ENCODE assay signal across 16 cellular contexts in genomic region chr11:35654711-35655110, GRCh38. TPM values are rescaled to one million over a fixed set of nuclear protein-coding genes. Genes with fewer than 3 reads are reported as not detected.
A peak's percentile ranks its signal among the peaks of the same experiment; 100 is the strongest.
DNase-seq lines count a peak whose midpoint lies in the region; ATAC-seq and TF ChIP-seq lines count a peak whose summit lies in the region.
"Had no signal": no experiment of that assay in that cellular context is flagged by ENCODE, and none has a peak within 500 bp of the region (broad histone marks: within the 10 kb centered on the region; RNA-seq: fewer than 3 reads in every experiment).

No MANE protein-coding gene starts in this region.

- H3K9me3 Mint-ChIP-seq in neural progenitor cell, result no peaks in the 10 kb centered on the region
- H3K9me3 Mint-ChIP-seq in activated naive CD8-positive, alpha-beta T cell treated with anti-CD3 and anti-CD28 coated beads, Interleukin-2, amount 50 U/mL, for 24 hours, result no peaks in the 10 kb centered on the region

- H3K4me3 Mint-ChIP-seq in neural progenitor cell, result peak overlapping the region; percentile 70
- no peak overlapping the region for H3K4me3 Mint-ChIP-seq in activated naive CD8-positive, alpha-beta T cell treated with anti-CD3 and anti-CD28 coated beads, Interleukin-2, amount 50 U/mL, for 24 hours
- H3K4me3 Mint-ChIP-seq: CD4-positive, CD25-positive, alpha-beta regulatory T cell had no signal

- H3K36me3 Mint-ChIP-seq in neural progenitor cell, result no peaks in the 10 kb centered on the region
- no peaks in the 10 kb centered on the region for H3K36me3 Mint-ChIP-seq in activated naive CD8-positive, alpha-beta T cell treated with anti-CD3 and anti-CD28 coated beads, Interleukin-2, amount 50 U/mL, for 24 hours (ENCODE audit: low read depth)
- H3K36me3 Mint-ChIP-seq: CD4-positive, CD25-positive, alpha-beta regulatory T cell had no signal

- ATAC-seq in activated naive CD8-positive, alpha-beta T cell treated with anti-CD3 and anti-CD28 coated beads, Interleukin-2, amount 50 U/mL, for 24 hours, result no peak

- H3K36me3 ChIP-seq in hepatocyte (replicated peaks; ENCODE audit: insufficient read depth, low read depth), result no peaks in the 10 kb centered on the region
- no peaks in the 10 kb centered on the region for H3K36me3 ChIP-seq in neural progenitor cell
- no peaks in the 10 kb centered on the region for H3K36me3 ChIP-seq in esophagus squamous epithelium

- H3K4me1 ChIP-seq in hepatocyte (ENCODE audit: insufficient read depth), result no peaks in the 10 kb centered on the region
- H3K4me1 ChIP-seq in neural progenitor cell, result peaks cover 25% of the 10 kb centered on the region
- no peaks in the 10 kb centered on the region for H3K4me1 ChIP-seq in esophagus squamous epithelium

- H3K27me3 Mint-ChIP-seq in neural progenitor cell (ENCODE audit: insufficient read depth, low read depth), result peaks cover 2% of the 10 kb centered on the region
- peaks cover 42% of the 10 kb centered on the region for H3K27me3 Mint-ChIP-seq in activated naive CD8-positive, alpha-beta T cell treated with anti-CD3 and anti-CD28 coated beads, Interleukin-2, amount 50 U/mL, for 24 hours

- TF ChIP-seq POLR2A in esophagus squamous epithelium (IDR thresholded peaks at IDR 0.05), result no peak

- no peaks in the 10 kb centered on the region for H3K9me2 ChIP-seq in hepatocyte (replicated peaks; ENCODE audit: insufficient read depth)

- H4K20me1 ChIP-seq in hepatocyte (ENCODE audit: insufficient read depth, poor library complexity, severe bottlenecking) (no peaks in the 10 kb centered on the region), neural progenitor cell (ENCODE audit: low read depth) (no peaks in the 10 kb centered on the region)

- peaks cover 20% of the 10 kb centered on the region for H3F3A ChIP-seq in neural progenitor cell (ENCODE audit: low read depth)

- peak; percentile 10 for DNase-seq in ELF-1 (ENCODE audit: low read depth, low spot score)
- DNase-seq in NCI-H82 (lab: John Stamatoyannopoulos, UW), result peak; percentile 31
- DNase-seq in hepatocyte (ENCODE audit: low spot score), result no peak
- peak; percentile 57 for DNase-seq in neural progenitor cell (ENCODE audit: low spot score)
- no peak for DNase-seq in activated naive CD8-positive, alpha-beta T cell treated with anti-CD3 and anti-CD28 coated beads, Interleukin-2, amount 50 U/mL, for 24 hours
- no peak for DNase-seq in esophagus squamous epithelium (lab: John Stamatoyannopoulos, UW)
- no peak for DNase-seq in A172 (ENCODE audit: low spot score)
- DNase-seq in hypothalamus (lab: John Stamatoyannopoulos, UW), result no peak
- DNase-seq: ACHN; CD4-positive, CD25-positive, alpha-beta regulatory T cell; DMS53; MV-4-11; NCI-H1417 treated with DMSO at 0.1 percent for 48 hours; NCI-H2029; NCI-H526 treated with DMSO at 0.1 percent for 48 hours; SHP77 had no signal

- no peaks in the 10 kb centered on the region for H3K9me3 ChIP-seq in hepatocyte (ENCODE audit: low read depth)
- H3K9me3 ChIP-seq in neural progenitor cell (ENCODE audit: low read depth), result no peaks in the 10 kb centered on the region
- H3K9me3 ChIP-seq in esophagus squamous epithelium, result no peaks in the 10 kb centered on the region

- intact Hi-C loops in esophagus squamous epithelium (cut with DNase I), result no loop called here

- H3K27ac Mint-ChIP-seq in neural progenitor cell, result peak overlapping the region; percentile 81
- H3K27ac Mint-ChIP-seq in activated naive CD8-positive, alpha-beta T cell treated with anti-CD3 and anti-CD28 coated beads, Interleukin-2, amount 50 U/mL, for 24 hours, result no peak overlapping the region
- H3K27ac Mint-ChIP-seq: CD4-positive, CD25-positive, alpha-beta regulatory T cell had no signal

- WGBS in hepatocyte (ENCODE audit: low lambda C conversion rate, missing lambda C conversion rate), result 30% methylated on average over 6 of the region's 6 CpGs
- 69 to 70% methylated on average over 6 of the region's 6 CpGs for WGBS in esophagus squamous epithelium, 2 donors

- no peak for TF ChIP-seq CTCF in hepatocyte (IDR thresholded peaks at IDR 0.05; ENCODE audit: poor library complexity)
- TF ChIP-seq CTCF in neural progenitor cell (IDR thresholded peaks at IDR 0.05), result no peak
- no peak for TF ChIP-seq CTCF in esophagus squamous epithelium (IDR thresholded peaks at IDR 0.05)

- H3K4me2 ChIP-seq in hepatocyte, result peak overlapping the region; percentile 16
- H3K4me2 ChIP-seq in neural progenitor cell, result peak overlapping the region; percentile 80

- H3K4me3 ChIP-seq in hepatocyte (no peak overlapping the region), neural progenitor cell (peak overlapping the region; percentile 43), esophagus squamous epithelium (no peak overlapping the region)

- H3K27me3 ChIP-seq in hepatocyte (no peaks in the 10 kb centered on the region), neural progenitor cell (peaks cover 82% of the 10 kb centered on the region), esophagus squamous epithelium (peaks cover 0 to 29% (median 0%) of the 10 kb centered on the region in 4 donors)

- H2AFZ ChIP-seq in hepatocyte, result peak overlapping the region; percentile 29
- H2AFZ ChIP-seq in neural progenitor cell (replicated peaks), result peak overlapping the region; percentile 92

- H3K9ac ChIP-seq in neural progenitor cell, result no peak overlapping the region

- H3K79me2 ChIP-seq in hepatocyte (no peaks in the 10 kb centered on the region), neural progenitor cell (ENCODE audit: low read depth) (no peaks in the 10 kb centered on the region)

- H3K27ac ChIP-seq in hepatocyte (no peak overlapping the region), neural progenitor cell (peak overlapping the region; percentile 71), esophagus squamous epithelium (no peak overlapping the region)

- H3K4me1 Mint-ChIP-seq in neural progenitor cell, result peaks cover 39% of the 10 kb centered on the region
- H3K4me1 Mint-ChIP-seq in activated naive CD8-positive, alpha-beta T cell treated with anti-CD3 and anti-CD28 coated beads, Interleukin-2, amount 50 U/mL, for 24 hours, result peaks cover 4% of the 10 kb centered on the region
- H3K4me1 Mint-ChIP-seq: CD4-positive, CD25-positive, alpha-beta regulatory T cell had no signal

RNA-seq across cellular contexts. Expression of gene TRIM44, which starts 7.9 kb away (rescaled TPM):
- total RNA-seq in hepatocyte (20.4 and 20.8 TPM in 2 replicates), neural progenitor cell (ENCODE audit: low replicate concordance) (28.5 and 44.1 TPM in 2 replicates), esophagus squamous epithelium (10 to 100 TPM in 2 of 4 donors, 1 to 10 TPM in 2; 6.8 to 32.0 (median 13.5) TPM)
- 43.2 and 44.1 TPM in 2 replicates for polyA plus RNA-seq in hepatocyte
- total RNA-seq in A172 (2014; rRNA removed; shearing (Covaris generic)), result 38.0 and 56.2 TPM in 2 replicates

RNA-seq across cellular contexts. Expression of gene FJX1, which starts 36.5 kb away (rescaled TPM):
- 12.4 and 13.5 TPM in 2 replicates for total RNA-seq in hepatocyte
- polyA plus RNA-seq in hepatocyte, result 29.0 and 34.8 TPM in 2 replicates
- total RNA-seq in neural progenitor cell (ENCODE audit: low replicate concordance), result 53.3 and 155 TPM in 2 replicates
- total RNA-seq in esophagus squamous epithelium, result 10 to 100 TPM in 3 of 4 donors, 1 to 10 TPM in 1; 8.8 to 12.4 (median 11.1) TPM
- total RNA-seq in A172 (2014; rRNA removed; shearing (Covaris generic)), result 38.3 and 53.4 TPM in 2 replicates
- total RNA-seq: CD4-positive, CD25-positive, alpha-beta regulatory T cell had no signal
- polyA plus RNA-seq: CD4-positive, CD25-positive, alpha-beta regulatory T cell had no signal

Comparison
In these comparisons a context has a peak if more than half of its experiments do, and no peak if none do; other contexts are left out.
1. DNase-seq: peak in ELF-1 (single experiment), NCI-H82 (single experiment) and neural progenitor cell (single experiment); none in hepatocyte (single experiment), activated naive CD8-positive, alpha-beta T cell treated with anti-CD3 and anti-CD28 coated beads, Interleukin-2, amount 50 U/mL, for 24 hours (single experiment), esophagus squamous epithelium (single experiment), A172 (single experiment) and hypothalamus (0 of 51).